ENCODE assay signal across 8 cellular contexts in genomic region chr3:194520682-194521162, GRCh38. TPM values are rescaled to one million over a fixed set of nuclear protein-coding genes. Genes with fewer than 3 reads are reported as not detected.
DNase-seq lines count a peak whose midpoint lies in the region; ATAC-seq, FAIRE-seq and TF ChIP-seq lines count a peak whose summit lies in the region.
"Not testable (repeated sequence)": the region's sequence is repeated elsewhere in the genome, so short reads cannot be mapped to it uniquely, and the experiment has no call there.

No MANE protein-coding gene starts in this region.

- not testable (repeated sequence) for H3K36me3 ChIP-seq in kidney (ENCODE audit: control insufficient read depth in 1 of 2, insufficient read depth in 2 of 2, low read length in 2 of 2)

- peaks cover 14% of the 10 kb centered on the region for H3K9me3 Mint-ChIP-seq in activated CD4-positive, alpha-beta memory T cell treated with anti-CD3 and anti-CD28 coated beads for 36 hours
- not testable (repeated sequence) for H3K9me3 Mint-ChIP-seq in activated naive CD4-positive, alpha-beta T cell treated with anti-CD3 and anti-CD28 coated beads, Interleukin-2, amount 10 ng/mL, durations not matched to agents 7 days and 5 days

- not testable (repeated sequence) for TF ChIP-seq CTCF in GM12865 (IDR thresholded peaks at IDR 0.05; ENCODE audit: insufficient read depth, low read depth, low read length, missing control alignments); kidney (IDR thresholded peaks at IDR 0.05; ENCODE audit: borderline replicate concordance, extremely low read depth, insufficient read depth)

- not testable (repeated sequence) for H3K4me3 Mint-ChIP-seq in activated CD4-positive, alpha-beta memory T cell treated with anti-CD3 and anti-CD28 coated beads for 36 hours; activated naive CD4-positive, alpha-beta T cell treated with anti-CD3 and anti-CD28 coated beads, Interleukin-2, amount 10 ng/mL, durations not matched to agents 7 days and 5 days

- peak; percentile 71 for ATAC-seq in HG02798 (IDR thresholded peaks at IDR 0.05; ENCODE audit: poor library complexity, unreplicated experiment)

- DNase-seq in GM12865 (ENCODE audit: low read depth) (peak; percentile 83), RPMI7951 (ENCODE audit: low read depth) (peak; percentile 36)
- peak; percentile 93 for DNase-seq in activated CD4-positive, alpha-beta memory T cell treated with anti-CD3 and anti-CD28 coated beads for 36 hours
- peak; percentile 27 for DNase-seq in activated naive CD4-positive, alpha-beta T cell treated with anti-CD3 and anti-CD28 coated beads, Interleukin-2, amount 10 ng/mL, durations not matched to agents 7 days and 5 days
- DNase-seq in kidney, result not testable (repeated sequence)
- DNase-seq in stimulated activated CD4-positive, alpha-beta T cell treated with anti-CD3 and anti-CD28 coated beads, Interleukin-12 subunit alpha, Interleukin-12 subunit beta, amount 100 ng/mL, for 48 hours (ENCODE audit: low read depth in 2 of 3, low spot score in 1 of 3), result peak; percentile 73 to 79 (median 77)
- DNase-seq in stimulated activated CD8-positive, alpha-beta memory T cell treated with anti-CD3 and anti-CD28 coated beads, Interleukin-7, amount 100 ng/mL, for 24 hours (ENCODE audit: low read depth), result peak; percentile 44

- H3K27ac ChIP-seq in kidney (ENCODE audit: low read depth in 2 of 2, low read length in 2 of 2), result peak overlapping the region; percentile 45 to 59

- intact Hi-C loops in activated CD4-positive, alpha-beta memory T cell treated with anti-CD3 and anti-CD28 coated beads for 36 hours (cut with micrococcal nuclease), result loop anchor here (1.0 to 5.0 kb wide), 5 partner anchors 24 to 558 kb away; partner anchors contain the start of gene ATP13A3
- intact Hi-C loops in kidney (cut with DNase I), result not testable (repeated sequence)

- peak overlapping the region; percentile 64 for H3K27ac Mint-ChIP-seq in activated CD4-positive, alpha-beta memory T cell treated with anti-CD3 and anti-CD28 coated beads for 36 hours
- not testable (repeated sequence) for H3K27ac Mint-ChIP-seq in activated naive CD4-positive, alpha-beta T cell treated with anti-CD3 and anti-CD28 coated beads, Interleukin-2, amount 10 ng/mL, durations not matched to agents 7 days and 5 days

- CTCF ChIA-PET in activated CD4-positive, alpha-beta memory T cell treated with anti-CD3 and anti-CD28 coated beads for 36 hours (lab: Charles Lee), result interaction anchor here (0.9 to 1.2 kb wide), 3 partner anchors 35 to 48 kb away, joined by 3 to 4 read pairs (median 3); no protein-coding TSS in a partner anchor
- CTCF ChIA-PET in activated naive CD4-positive, alpha-beta T cell treated with anti-CD3 and anti-CD28 coated beads, Interleukin-2, amount 10 ng/mL, durations not matched to agents 7 days and 5 days (lab: Charles Lee), result not testable (repeated sequence)

- not testable (repeated sequence) for H3K9ac ChIP-seq in kidney (ENCODE audit: low read length in 2 of 2)

- peaks cover 10 to 11% of the 10 kb centered on the region in 2 donors for H3K4me1 ChIP-seq in kidney (ENCODE audit: control insufficient read depth in 1 of 2, insufficient read depth in 1 of 2, low read depth in 1 of 2, low read length in 2 of 2)

- not testable (repeated sequence) for H3K4me3 ChIP-seq in GM12865 (ENCODE audit: low read depth, low read length)
- H3K4me3 ChIP-seq in kidney (ENCODE audit: low read length in 2 of 2), result peak overlapping the region; percentile 7 to 23

- peaks cover 38% of the 10 kb centered on the region for H3K27me3 Mint-ChIP-seq in activated CD4-positive, alpha-beta memory T cell treated with anti-CD3 and anti-CD28 coated beads for 36 hours
- peaks cover 23% of the 10 kb centered on the region for H3K27me3 Mint-ChIP-seq in activated naive CD4-positive, alpha-beta T cell treated with anti-CD3 and anti-CD28 coated beads, Interleukin-2, amount 10 ng/mL, durations not matched to agents 7 days and 5 days

- not testable (repeated sequence) for H3K9me3 ChIP-seq in kidney (ENCODE audit: control insufficient read depth in 1 of 2, low read length in 2 of 2)

- not testable (repeated sequence) for H3K36me3 Mint-ChIP-seq in activated CD4-positive, alpha-beta memory T cell treated with anti-CD3 and anti-CD28 coated beads for 36 hours; activated naive CD4-positive, alpha-beta T cell treated with anti-CD3 and anti-CD28 coated beads, Interleukin-2, amount 10 ng/mL, durations not matched to agents 7 days and 5 days

- H3K4me1 Mint-ChIP-seq in activated CD4-positive, alpha-beta memory T cell treated with anti-CD3 and anti-CD28 coated beads for 36 hours (ENCODE audit: low read depth), result peaks cover 41% of the 10 kb centered on the region
- H3K4me1 Mint-ChIP-seq in activated naive CD4-positive, alpha-beta T cell treated with anti-CD3 and anti-CD28 coated beads, Interleukin-2, amount 10 ng/mL, durations not matched to agents 7 days and 5 days, result not testable (repeated sequence)

- POLR2A ChIA-PET in activated CD4-positive, alpha-beta memory T cell treated with anti-CD3 and anti-CD28 coated beads for 36 hours (lab: Charles Lee), result interaction anchor here (0.6 to 1.8 kb wide), 2 partner anchors 36 to 64 kb away, joined by 3 to 11 read pairs; no protein-coding TSS in a partner anchor

- not testable (repeated sequence) for FAIRE-seq in kidney (lab: Jason Lieb, UNC)

RNA-seq across cellular contexts. Expression of gene ATP13A3, which starts 33.9 kb away (rescaled TPM):
- 123 and 126 TPM in 2 replicates for total RNA-seq in RPMI7951 (2014; rRNA removed; shearing (Covaris generic))
- 100 to 1,000 TPM; 136 to 145 TPM for total RNA-seq in activated CD4-positive, alpha-beta memory T cell treated with anti-CD3 and anti-CD28 coated beads for 36 hours
- total RNA-seq in kidney, result 103 TPM
- polyA plus RNA-seq in kidney (ENCODE audit: insufficient read depth, low read depth, low replicate concordance), result 15.3 TPM
